17 cellular contexts compared by ENCODE assay signal in the genomic region with DNA sequence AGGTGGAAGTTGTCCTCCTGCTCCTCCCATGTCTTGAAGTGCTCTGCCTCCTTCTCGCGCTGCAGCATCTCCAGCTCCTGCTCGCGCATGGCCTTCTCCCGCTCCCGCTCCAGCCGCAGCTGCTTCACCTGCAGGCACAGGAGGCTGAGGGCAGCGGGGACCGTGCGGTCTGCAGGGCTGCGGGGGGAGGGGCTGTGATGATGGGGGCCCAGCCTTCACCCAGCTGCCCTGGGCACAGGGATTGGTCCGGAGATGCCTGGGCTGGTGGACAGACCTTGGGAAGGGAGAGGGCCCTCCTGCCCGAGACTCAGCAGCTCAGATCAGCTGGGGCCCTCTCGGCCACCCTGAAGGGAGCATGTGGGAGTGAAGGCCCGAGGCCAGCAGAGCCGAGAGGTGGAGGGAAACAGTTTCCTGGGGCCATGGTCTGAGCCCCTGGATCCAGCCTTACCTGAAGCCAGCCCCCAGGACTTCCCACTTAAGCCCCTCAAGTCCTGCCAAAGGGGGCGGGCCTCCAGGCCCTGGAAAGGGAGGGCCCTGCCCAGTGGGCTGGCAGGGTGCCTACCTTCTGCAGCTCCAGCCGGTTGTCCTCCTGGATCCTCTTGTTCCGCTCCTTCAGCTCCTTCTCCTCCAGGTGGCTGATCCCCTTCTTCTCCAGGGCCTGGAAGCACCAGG. TPM values are rescaled to one million over a fixed set of nuclear protein-coding genes. Genes with fewer than 3 reads are reported as not detected.
"Had no signal": no experiment of that assay in that cellular context is flagged by ENCODE, and none has a peak within 500 bp of the region (broad histone marks: within the 10 kb centered on the region; RNA-seq: fewer than 3 reads in every experiment).

No MANE protein-coding gene starts in this region.

- H3K4me2 ChIP-seq: hepatocyte had no signal

- H3K4me3 ChIP-seq: colonic mucosa, hepatocyte, mucosa of descending colon, sigmoid colon, skin epidermis, uterus had no signal

- H3K36me3 ChIP-seq: colonic mucosa, uterus had no signal

- ATAC-seq: foreskin keratinocyte; mucosa of descending colon; naive thymus-derived CD8-positive, alpha-beta T cell had no signal

- FAIRE-seq: endothelial cell of umbilical vein had no signal

- H2AFZ ChIP-seq: hepatocyte had no signal

- DNase-seq: colonic mucosa; effector CD4-positive, alpha-beta T cell; endodermal cell; erythroblast; foreskin keratinocyte; naive thymus-derived CD8-positive, alpha-beta T cell; sigmoid colon; stimulated activated CD4-positive, alpha-beta T cell treated with anti-CD3 and anti-CD28 coated beads, Interleukin-2, amount 100 ng/mL, for 24 hours; stimulated activated CD4-positive, alpha-beta T cell treated with anti-CD3 and anti-CD28 coated beads, Interleukin-4, amount 100 ng/mL, for 4 hours; stimulated activated naive CD4-positive, alpha-beta T cell treated with Interleukin-2 at 50 U/mL for 16 hours; uterus had no signal

- H3K4me1 ChIP-seq: foreskin keratinocyte had no signal

- H3K9me3 ChIP-seq: colonic mucosa, mucosa of descending colon, neutrophil, sigmoid colon, uterus had no signal

- H3K27me3 ChIP-seq: colonic mucosa, foreskin keratinocyte, hepatocyte, neutrophil, sigmoid colon, uterus had no signal

- H3K27ac ChIP-seq: colonic mucosa, foreskin keratinocyte, hepatocyte, neutrophil, sigmoid colon, skin epidermis, uterus had no signal

RNA-seq across cellular contexts. Expression of a gene that starts 13.6 kb away (rescaled TPM):
- polyA plus RNA-seq: neural cell had no signal

RNA-seq across cellular contexts. Expression of a gene that starts 35.0 kb away (rescaled TPM):
- total RNA-seq: foreskin keratinocyte, hepatocyte had no signal
- polyA plus RNA-seq: neural cell had no signal
